Comparison of ENCODE assay signal across 6 cellular contexts in the genomic region with DNA sequence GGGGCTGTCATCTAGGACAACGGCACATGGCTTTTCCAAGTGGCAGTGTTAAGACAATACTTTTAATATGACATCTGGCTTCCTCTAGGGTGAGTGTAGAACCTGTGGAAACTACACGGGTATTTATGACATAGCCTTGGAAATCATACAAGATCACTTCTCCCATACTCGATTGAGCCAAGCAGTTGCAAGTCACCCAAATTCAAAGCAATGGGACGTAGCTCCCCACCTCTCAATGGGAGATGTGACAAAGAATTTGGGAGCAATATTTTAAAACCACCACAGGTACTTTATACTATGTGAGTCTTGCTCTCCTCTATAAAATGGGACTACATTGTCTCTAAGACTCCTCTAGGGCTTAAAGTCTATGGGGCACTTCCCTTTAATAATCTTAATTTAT.
"Had no signal": no experiment of that assay in that cellular context is flagged by ENCODE, and none has a peak within 500 bp of the region (broad histone marks: within the 10 kb centered on the region; RNA-seq: fewer than 3 reads in every experiment).

No MANE protein-coding gene starts in this region.

- H3K4me3 Mint-ChIP-seq: H9, IgD-negative memory B cell had no signal

- H3K27ac Mint-ChIP-seq: H9, IgD-negative memory B cell had no signal

- H3K36me3 Mint-ChIP-seq: IgD-negative memory B cell had no signal

- H3K9ac ChIP-seq: GM23248 had no signal

- H3K4me3 ChIP-seq: GM23248 had no signal

- H3K27me3 Mint-ChIP-seq: IgD-negative memory B cell had no signal

- FAIRE-seq: HTR-8/SVneo had no signal

- H2AFZ ChIP-seq: GM23248 had no signal

- DNase-seq: GM23248, GOT3, H9, HCEC 1CT had no signal

- H3K27ac ChIP-seq: GM23248 had no signal
